30 cellular contexts compared by ENCODE assay signal in genomic region chr2:181639686-181640085, GRCh38. TPM values are rescaled to one million over a fixed set of nuclear protein-coding genes. Genes with fewer than 3 reads are reported as not detected.
"Had no signal": no experiment of that assay in that cellular context is flagged by ENCODE, and none has a peak within 500 bp of the region (broad histone marks: within the 10 kb centered on the region; RNA-seq: fewer than 3 reads in every experiment).

No MANE protein-coding gene starts in this region.

- H3K4me1 ChIP-seq: suprapubic skin, testis, thyroid gland, tibial artery, tibial nerve, transverse colon, upper lobe of left lung, upper lobe of right lung, uterus, vagina had no signal

- H3K36me3 ChIP-seq: stomach, suprapubic skin, thoracic aorta, thyroid gland, tibial artery, tibial nerve, transverse colon, upper lobe of left lung, upper lobe of right lung, uterus, vagina had no signal

- ATAC-seq: stimulated activated effector memory CD8-positive, alpha-beta T cell treated with anti-CD3 and anti-CD28 coated beads, Interleukin-12 subunit alpha, Interleukin-12 subunit beta, amount 100 ng/mL, for 72 hours; stimulated activated memory B cell treated with anti-CD40 and anti-IgM and Interleukin-4, amounts not matched to agents 10 μg/mL and 1 μg/mL and 100 μg/mL, for 72 hours; stimulated activated naive B cell treated with anti-CD40 and anti-IgM and Interleukin-4, amounts not matched to agents 10 μg/mL and 1 μg/mL and 100 μg/mL, for 72 hours; stimulated activated naive CD8-positive, alpha-beta T cell treated with anti-CD3 and anti-CD28 coated beads, Interleukin-15, amount 100 ng/mL, for 72 hours; stimulated activated naive CD8-positive, alpha-beta T cell treated with anti-CD3 and anti-CD28 coated beads, Interleukin-15, Interleukin-2, amounts not matched to agents 100 U/mL and 50 U/mL, for 24 hours; upper lobe of right lung had no signal

- H3K9me3 ChIP-seq: stomach, suprapubic skin, testis, thoracic aorta, thyroid gland, tibial artery, tibial nerve, transverse colon, upper lobe of left lung, upper lobe of right lung, uterus, vagina had no signal

- DNase-seq: stimulated activated CD4-positive, alpha-beta T cell treated with anti-CD3 and anti-CD28 coated beads, Interleukin-2, amount 100 ng/mL, for 48 hours; stimulated activated CD4-positive, alpha-beta T cell treated with anti-CD3 and anti-CD28 coated beads, Interleukin-4, amount 100 ng/mL, for 1 hour; stimulated activated CD4-positive, alpha-beta T cell treated with anti-CD3 and anti-CD28 coated beads, Interleukin-4, amount 100 ng/mL, for 24 hours; stimulated activated CD4-positive, alpha-beta T cell treated with anti-CD3 and anti-CD28 coated beads, Interleukin-4, amount 100 ng/mL, for 4 hours; stimulated activated CD8-positive, alpha-beta memory T cell treated with anti-CD3 and anti-CD28 coated beads, Interleukin-4, amount 100 ng/mL, for 48 hours; stimulated activated naive B cell treated with anti-CD40 and anti-IgM and Interleukin-4, amounts not matched to agents 10 μg/mL and 1 μg/mL and 100 μg/mL, for 72 hours; stimulated activated naive CD4-positive, alpha-beta T cell; stimulated activated naive CD4-positive, alpha-beta T cell treated with Interleukin-2 at 50 U/mL for 16 hours; stimulated activated naive CD8-positive, alpha-beta T cell treated with anti-CD3 and anti-CD28 coated beads, Interleukin-15, amount 100 ng/mL, for 72 hours; stimulated activated naive CD8-positive, alpha-beta T cell treated with anti-CD3 and anti-CD28 coated beads, Interleukin-15, Interleukin-2, amounts not matched to agents 100 U/mL and 50 U/mL, for 24 hours; stomach; substantia nigra; testis; thyroid gland; tibial artery; transverse colon; trophoblast cell; upper lobe of left lung; upper lobe of right lung; uterus had no signal

- FAIRE-seq: urothelium cell line had no signal

- H3K4me3 ChIP-seq: stomach, suprapubic skin, testis, thoracic aorta, thyroid gland, tibial artery, tibial nerve, transverse colon, upper lobe of left lung, upper lobe of right lung, uterus, vagina had no signal

- H3K27ac ChIP-seq: stomach, suprapubic skin, testis, thoracic aorta, thyroid gland, tibial artery, tibial nerve, transverse colon, upper lobe of left lung, upper lobe of right lung, uterus, vagina had no signal

- H3K27me3 ChIP-seq: stomach, testis, thyroid gland, tibial artery, tibial nerve, transverse colon, upper lobe of left lung, upper lobe of right lung, uterus, vagina had no signal

RNA-seq across cellular contexts. Expression of gene CERKL, which starts 17.2 kb away (rescaled TPM):
- total RNA-seq: subcutaneous adipose tissue, suprapubic skin, thoracic aorta, thyroid gland, tibial nerve, urinary bladder, vagina had no signal
- polyA plus RNA-seq: urinary bladder had no signal

RNA-seq across cellular contexts. Expression of gene NEUROD1, which starts 40.6 kb away (rescaled TPM):
- total RNA-seq: subcutaneous adipose tissue, suprapubic skin, thoracic aorta, thyroid gland, tibial nerve, upper lobe of left lung, upper lobe of right lung, ureter, urinary bladder, uterus, vagina had no signal
- polyA plus RNA-seq: urinary bladder had no signal
